In genomic region chr5:6636293-6636692, GRCh38 we compare ENCODE assay signal across 2 cellular contexts.
TF ChIP-seq lines count a peak whose summit lies in the region.

No MANE protein-coding gene starts in this region.

TF ChIP-seq in liver, 16 proteins besides CTCF, POLR2A, EP300 and RAD21:
- TF ChIP-seq RXRA (IDR thresholded peaks at IDR 0.05) (no peak), ATF3 (IDR thresholded peaks at IDR 0.05) (no peak), SP1 (IDR thresholded peaks at IDR 0.05) (peak; percentile 41), YY1 (IDR thresholded peaks at IDR 0.05) (no peak), HNF4A (conservative IDR thresholded peaks at IDR 0.05) (peak in 1 of 2 donors; percentile 30)
TF ChIP-seq in liver: peak in this region for 2.

TF ChIP-seq in HepG2, 621 proteins besides CTCF, POLR2A, EP300 and RAD21:
- TF ChIP-seq FOXO4 (CRISPR knock-in tag; conservative IDR thresholded peaks at IDR 0.05) = no peak
- no peak for TF ChIP-seq GABPB1 (CRISPR knock-in tag; IDR thresholded peaks at IDR 0.05)
- no peak for TF ChIP-seq KLF12 (CRISPR knock-in tag; IDR thresholded peaks at IDR 0.05; ENCODE audit: borderline replicate concordance)
- TF ChIP-seq ZNF639 (CRISPR knock-in tag; conservative IDR thresholded peaks at IDR 0.05) = no peak
- no peak for TF ChIP-seq FOXK2 (IDR thresholded peaks at IDR 0.05)
- no peak for TF ChIP-seq KAT2B (IDR thresholded peaks at IDR 0.05; ENCODE audit: borderline replicate concordance, low read depth, low read length)
- no peak for TF ChIP-seq ZSCAN31 (CRISPR knock-in tag; IDR thresholded peaks at IDR 0.05; ENCODE audit: low read depth)
- TF ChIP-seq CHD2 (IDR thresholded peaks at IDR 0.05; ENCODE audit: low read depth, low read length) = no peak
- no peak for TF ChIP-seq HCFC1 (IDR thresholded peaks at IDR 0.05; ENCODE audit: low read depth, low read length)
- no peak for TF ChIP-seq KIAA2018 (CRISPR knock-in tag; IDR thresholded peaks at IDR 0.05; ENCODE audit: borderline replicate concordance)
- TF ChIP-seq ZNF17 (CRISPR knock-in tag; IDR thresholded peaks at IDR 0.05) = no peak
- TF ChIP-seq RFX1 (IDR thresholded peaks at IDR 0.05) = no peak
